9 cellular contexts compared by ENCODE assay signal in the genomic region with DNA sequence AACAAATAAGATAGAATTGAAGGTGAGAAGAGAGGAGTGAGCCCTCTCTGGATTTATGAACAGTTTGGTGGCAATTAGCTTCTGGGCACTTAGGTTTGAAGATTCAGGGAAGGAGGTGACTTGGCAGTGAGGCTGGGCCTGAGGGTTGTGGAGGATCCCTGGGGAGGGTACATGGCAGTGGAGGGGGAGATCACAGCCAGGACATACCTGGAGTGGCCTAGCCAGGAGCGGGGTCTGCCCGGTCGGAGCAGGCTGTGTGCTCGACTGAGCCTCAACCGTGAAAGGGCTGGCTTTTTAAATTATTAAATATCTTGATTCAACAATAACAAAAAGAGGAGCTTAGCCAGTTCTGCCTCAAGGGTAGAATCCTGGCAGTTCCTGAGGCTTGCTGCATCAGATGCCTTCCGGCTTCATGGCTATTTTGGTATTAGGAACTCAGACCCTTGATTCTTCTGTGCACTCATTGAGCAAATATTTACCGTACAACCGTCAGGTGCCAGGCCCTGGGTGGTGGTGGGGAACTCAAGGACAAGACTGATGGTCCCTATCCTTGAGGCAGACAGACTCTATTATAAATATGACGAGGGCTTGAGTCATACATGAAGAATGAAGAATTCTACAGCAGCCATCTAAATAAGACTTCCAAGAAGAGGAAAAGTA.
DNase-seq lines count a peak whose midpoint lies in the region; ATAC-seq, FAIRE-seq and TF ChIP-seq lines count a peak whose summit lies in the region.
"Had no signal": no experiment of that assay in that cellular context is flagged by ENCODE, and none has a peak within 500 bp of the region (broad histone marks: within the 10 kb centered on the region; RNA-seq: fewer than 3 reads in every experiment).

No MANE protein-coding gene starts in this region.

- no peak for ATAC-seq in HG03460 (IDR thresholded peaks at IDR 0.05; ENCODE audit: unreplicated experiment)
- no peak for ATAC-seq in GM18498 (IDR thresholded peaks at IDR 0.05; ENCODE audit: unreplicated experiment)
- no peak for ATAC-seq in HG02973 (IDR thresholded peaks at IDR 0.05; ENCODE audit: unreplicated experiment)

- DNase-seq in H54 (ENCODE audit: insufficient read length, low spot score) (peak; percentile 65), SHP77 treated with DMSO at 0.1 percent for 48 hours (lab: John Stamatoyannopoulos, UW) (peak; percentile 89), glomerular visceral epithelial cell (ENCODE audit: extremely low spot score) (peak; percentile 88), spleen (peak; percentile 49), iPS-NIHi7 (ENCODE audit: extremely low spot score) (no peak)
- DNase-seq: NCI-H524 had no signal

- TF ChIP-seq POLR2A in H54 (IDR thresholded peaks at IDR 0.05; ENCODE audit: low read depth, low read length) (no peak), spleen (IDR thresholded peaks at IDR 0.05) (no peak)

- H3K4me1 ChIP-seq in spleen: no peaks in the 10 kb centered on the region

- no peak overlapping the region for H3K4me3 ChIP-seq in spleen

- H3K9me3 ChIP-seq in spleen: no peaks in the 10 kb centered on the region

- intact Hi-C loops in spleen (cut with DNase I; ENCODE audit: low total_unique reads): no loop called here

- H3K36me3 ChIP-seq in spleen: no peaks in the 10 kb centered on the region

- no peaks in the 10 kb centered on the region for H3K27me3 ChIP-seq in spleen (replicated peaks in 1 of 7)

- H3K27ac ChIP-seq in spleen: no peak overlapping the region

- WGBS in spleen, 5 donors: 86 to 95% (median 92%) methylated on average over 9 of the region's 9 CpGs

- peak; percentile 89 for FAIRE-seq in H54 (lab: Jason Lieb, UNC)

- TF ChIP-seq CTCF in spleen (IDR thresholded peaks at IDR 0.05 in 8 of 11, conservative IDR thresholded peaks at IDR 0.05 in 3 of 11): no peak
